ENCODE assay signal across 8 cellular contexts in genomic region chr1:155910621-155911121, GRCh38. TPM values are rescaled to one million over a fixed set of nuclear protein-coding genes. Genes with fewer than 3 reads are reported as not detected.
DNase-seq lines count a peak whose midpoint lies in the region; ATAC-seq, FAIRE-seq and TF ChIP-seq lines count a peak whose summit lies in the region.

No MANE protein-coding gene starts in this region.

- peak overlapping the region; percentile 76 for H3K27ac ChIP-seq in PC-3 (ENCODE audit: low read length)
- H3K27ac ChIP-seq in caudate nucleus (ENCODE audit: low read depth, low read length): peak overlapping the region; percentile 89
- H3K27ac ChIP-seq in keratinocyte (ENCODE audit: control insufficient read depth, insufficient read depth, low read length): peak overlapping the region; percentile 70
- H3K27ac ChIP-seq in small intestine (ENCODE audit: low read depth in 1 of 2, low read length in 1 of 2): peak overlapping the region; percentile 79 to 91

- H3K36me3 ChIP-seq in PC-3 (ENCODE audit: low read depth, low read length) (peaks cover 44% of the 10 kb centered on the region), keratinocyte (ENCODE audit: control insufficient read depth in 2 of 2, extremely low read depth in 1 of 2, insufficient read depth in 2 of 2, low read length in 2 of 2) (peaks cover 12 to 13% of the 10 kb centered on the region in 2 experiments), small intestine (ENCODE audit: control insufficient read depth in 2 of 2, insufficient read depth in 2 of 2, low read length in 2 of 2) (peaks cover 7 to 26% of the 10 kb centered on the region in 2 donors)

- H3K4me1 ChIP-seq in PC-3 (ENCODE audit: insufficient read depth, low read length): peaks cover 32% of the 10 kb centered on the region
- peaks cover 18% of the 10 kb centered on the region for H3K4me1 ChIP-seq in keratinocyte (ENCODE audit: control insufficient read depth, extremely low read depth, insufficient read depth, low read length)
- no peaks in the 10 kb centered on the region for H3K4me1 ChIP-seq in small intestine (ENCODE audit: control insufficient read depth in 2 of 2, insufficient read depth in 1 of 2, low read depth in 1 of 2, low read length in 1 of 2)

- ATAC-seq in HG02588 (IDR thresholded peaks at IDR 0.05; ENCODE audit: unreplicated experiment): peak; percentile 40
- ATAC-seq in PC-3: peak; percentile 57
- no peak for ATAC-seq in GM21576 (IDR thresholded peaks at IDR 0.05; ENCODE audit: unreplicated experiment)

- H3K4me2 ChIP-seq in PC-3 (ENCODE audit: low read length) (peak overlapping the region; percentile 93), keratinocyte (ENCODE audit: control insufficient read depth, extremely low read depth, insufficient read depth, low read depth, low read length) (peak overlapping the region; percentile 95)

- intact Hi-C loops in PC-3 (cut with micrococcal nuclease): loop anchor here (5.0 kb wide), 1 partner anchor 53 kb away; the partner anchor contains the start of genes GON4L and SYT11

- peak overlapping the region; percentile 68 for H3K9ac ChIP-seq in PC-3 (ENCODE audit: low read length)
- H3K9ac ChIP-seq in keratinocyte (ENCODE audit: control insufficient read depth, extremely low read depth, insufficient read depth, low read length): peak overlapping the region; percentile 74

- BruUV-seq in PC-3 (replicated peaks; lab: Mats Ljungman, UMichigan): TSS peak; percentile 54

- H3K79me2 ChIP-seq in PC-3 (ENCODE audit: low read length) (peaks cover 19% of the 10 kb centered on the region), keratinocyte (ENCODE audit: control insufficient read depth, insufficient read depth, low read length) (peaks cover 7% of the 10 kb centered on the region)

- peak; percentile 53 for FAIRE-seq in keratinocyte (lab: Jason Lieb, UNC)
- no peak for FAIRE-seq in small intestine (lab: Jason Lieb, UNC)

- dilution Hi-C loops in keratinocyte (cut with MboI; ENCODE audit: extremely low pct_ligation_motif_present, low sequenced_read_pairs): no loop called here

- POLR2A ChIA-PET in PC-3 (lab: Charles Lee; ENCODE audit: unreplicated experiment): no interaction called here

- H3K9me2 ChIP-seq in PC-3 (replicated peaks; ENCODE audit: low read length): no peaks in the 10 kb centered on the region

- TF ChIP-seq CTCF in PC-3 (conservative IDR thresholded peaks at IDR 0.05; ENCODE audit: low read depth, low read length) (no peak), keratinocyte (optimal IDR thresholded peaks at IDR 0.05 in 1 of 3, IDR thresholded peaks at IDR 0.05 in 1 of 3, conservative IDR thresholded peaks at IDR 0.05 in 1 of 3; ENCODE audit: extremely low read depth in 1 of 3, insufficient read depth in 2 of 3, low read length in 3 of 3) (peak in 1 of 3 experiments; percentile 14)

- no peaks in the 10 kb centered on the region for H3K9me3 ChIP-seq in PC-3 (ENCODE audit: low read length)
- H3K9me3 ChIP-seq in keratinocyte (ENCODE audit: control insufficient read depth, low read depth, low read length): no peaks in the 10 kb centered on the region
- no peaks in the 10 kb centered on the region for H3K9me3 ChIP-seq in small intestine (ENCODE audit: control insufficient read depth, low read depth)

- no peaks in the 10 kb centered on the region for H3K27me3 ChIP-seq in PC-3 (ENCODE audit: low read length)
- H3K27me3 ChIP-seq in keratinocyte (ENCODE audit: control insufficient read depth, extremely low read depth, insufficient read depth, low read length): no peaks in the 10 kb centered on the region
- H3K27me3 ChIP-seq in small intestine (ENCODE audit: control insufficient read depth in 2 of 2, insufficient read depth in 2 of 2, low read length in 2 of 2): no peaks in the 10 kb centered on the region

- H3K9me1 ChIP-seq in keratinocyte (ENCODE audit: control insufficient read depth, extremely low read depth, insufficient read depth, low read length): no peaks in the 10 kb centered on the region

- WGBS in small intestine, 3 donors: 2% methylated on average over 10 to 11 of the region's 11 CpGs

- H3K4me3 ChIP-seq in PC-3 (ENCODE audit: low read length): peak overlapping the region; percentile 83
- peak overlapping the region; percentile 69 to 86 (median 71) for H3K4me3 ChIP-seq in keratinocyte (ENCODE audit: control insufficient read depth in 2 of 3, extremely low read depth in 1 of 3, insufficient read depth in 2 of 3, low read depth in 1 of 3, low read length in 3 of 3)
- peak overlapping the region; percentile 68 to 72 for H3K4me3 ChIP-seq in small intestine (ENCODE audit: low read depth in 1 of 2, low read length in 2 of 2)

- H4K20me1 ChIP-seq in PC-3 (ENCODE audit: low read length) (no peaks in the 10 kb centered on the region), keratinocyte (ENCODE audit: control insufficient read depth, extremely low read depth, insufficient read depth, low read length) (no peaks in the 10 kb centered on the region)

- H3F3A ChIP-seq in PC-3 (ENCODE audit: low read length, unreplicated experiment): peaks cover 32% of the 10 kb centered on the region

- DNase-seq in ELR (ENCODE audit: low read depth) (peak; percentile 59), PC-3 (peak; percentile 41), caudate nucleus (lab: John Stamatoyannopoulos, UW) (peak in 23 of 61 donors; percentile 10 to 54 (median 33)), keratinocyte (ENCODE audit: low read depth, low spot score) (no peak), small intestine (peak; percentile 32), hepatic stellate cell (ENCODE audit: low spot score) (no peak)

- H2AFZ ChIP-seq in PC-3 (ENCODE audit: low read length) (peak overlapping the region; percentile 74), keratinocyte (ENCODE audit: control insufficient read depth, low read length) (peak overlapping the region; percentile 39)

- CTCF ChIA-PET in PC-3 (lab: Charles Lee): interaction anchor here (0.5 kb wide), 1 partner anchor 27 kb away, joined by 3 read pairs; no protein-coding TSS in a partner anchor

RNA-seq across cellular contexts. Expression of gene RIT1, which starts 0.5 kb away (rescaled TPM):
- total RNA-seq in PC-3 (2014; rRNA removed): 14.7 and 18.8 TPM in 2 replicates
- polyA plus RNA-seq in keratinocyte: 27.1 to 33.5 TPM (median 28.7 TPM) in 3 replicates
- 31.3 TPM for polyA plus RNA-seq in keratinocyte (2011; ENCODE audit: low read depth)
- polyA plus RNA-seq in keratinocyte (2011; cell fraction: cytosol; rRNA removed): 19.5 and 30.5 TPM in 2 replicates
- polyA plus RNA-seq in keratinocyte (2011; cell fraction: nucleus; rRNA removed): 27.9 and 37.2 TPM in 2 replicates
- polyA plus RNA-seq in keratinocyte (2012; ENCODE audit: low replicate concordance): 15.7 and 25.3 TPM in 2 replicates
- polyA minus RNA-seq in keratinocyte: 14.7 to 57.6 TPM (median 34.9 TPM) in 3 replicates
- 21.5 TPM for polyA minus RNA-seq in keratinocyte (2011; cell fraction: cytosol; rRNA and poly(A)+ RNA removed)
- 10.7 and 29.2 TPM in 2 replicates for polyA minus RNA-seq in keratinocyte (2011; cell fraction: nucleus; rRNA and poly(A)+ RNA removed)
- polyA plus RNA-seq in small intestine: 10 to 100 TPM in 1 of 3 donors, 1 to 10 TPM in 2; 9.7 to 13.4 (median 9.9) TPM

RNA-seq across cellular contexts. Expression of gene KHDC4, which starts 23.5 kb away (rescaled TPM):
- total RNA-seq in PC-3 (2014; rRNA removed): 63.4 and 64.4 TPM in 2 replicates
- polyA plus RNA-seq in keratinocyte (31.6 to 61.0 TPM (median 51.3 TPM) in 3 replicates), small intestine (10 to 100 TPM in 2 of 3 donors, 1 to 10 TPM in 1; 7.3 to 29.5 (median 15.0) TPM)
- 12.1 TPM for polyA plus RNA-seq in keratinocyte (2011; ENCODE audit: low read depth)
- 14.9 and 23.2 TPM in 2 replicates for polyA plus RNA-seq in keratinocyte (2011; cell fraction: cytosol; rRNA removed)
- polyA plus RNA-seq in keratinocyte (2011; cell fraction: nucleus; rRNA removed): 164 and 203 TPM in 2 replicates
- polyA plus RNA-seq in keratinocyte (2012; ENCODE audit: low replicate concordance): 13.7 and 43.9 TPM in 2 replicates
- polyA minus RNA-seq in keratinocyte: 23.6 to 71.5 TPM (median 61.3 TPM) in 3 replicates
- 16.3 TPM for polyA minus RNA-seq in keratinocyte (2011; cell fraction: cytosol; rRNA and poly(A)+ RNA removed)
- 45.5 and 75.0 TPM in 2 replicates for polyA minus RNA-seq in keratinocyte (2011; cell fraction: nucleus; rRNA and poly(A)+ RNA removed)

RNA-seq across cellular contexts. Expression of gene RXFP4, which starts 30.8 kb away (rescaled TPM):
- total RNA-seq in PC-3 (2014; rRNA removed): not detected in 2 replicates
- polyA plus RNA-seq in keratinocyte: not detected in 3 replicates
- polyA plus RNA-seq in keratinocyte (2011; ENCODE audit: low read depth): not detected
- polyA plus RNA-seq in keratinocyte (2011; cell fraction: cytosol; rRNA removed): not detected in 2 replicates
- polyA plus RNA-seq in keratinocyte (2011; cell fraction: nucleus; rRNA removed): not detected in 2 replicates
- 0.13 TPM in 1 of 2 replicates, not detected in the other for polyA plus RNA-seq in keratinocyte (2012; ENCODE audit: low replicate concordance)
- not detected in 3 replicates for polyA minus RNA-seq in keratinocyte
- not detected for polyA minus RNA-seq in keratinocyte (2011; cell fraction: cytosol; rRNA and poly(A)+ RNA removed)
- polyA minus RNA-seq in keratinocyte (2011; cell fraction: nucleus; rRNA and poly(A)+ RNA removed): not detected in 2 replicates
- 1 to 10 TPM in 1 of 3 donors, under 1 TPM in 1, not detected in 1; 0.82 to 1.3 TPM for polyA plus RNA-seq in small intestine

RNA-seq across cellular contexts. Expression of gene SYT11, which starts 51.3 kb away (rescaled TPM):
- 0.29 and 0.44 TPM in 2 replicates for total RNA-seq in PC-3 (2014; rRNA removed)
- polyA plus RNA-seq in keratinocyte (0.08 to 0.18 TPM (median 0.13 TPM) in 3 replicates), small intestine (10 to 100 TPM in 1 of 3 donors, under 1 TPM in 1, not detected in 1; 0.54 to 12.9 TPM)
- polyA plus RNA-seq in keratinocyte (2011; ENCODE audit: low read depth): not detected
- polyA plus RNA-seq in keratinocyte (2011; cell fraction: cytosol; rRNA removed): 0.03 and 0.07 TPM in 2 replicates
- 0.08 and 0.15 TPM in 2 replicates for polyA plus RNA-seq in keratinocyte (2011; cell fraction: nucleus; rRNA removed)
- 0.11 and 0.16 TPM in 2 replicates for polyA plus RNA-seq in keratinocyte (2012; ENCODE audit: low replicate concordance)
- 0.07 to 0.35 TPM (median 0.16 TPM) in 3 replicates for polyA minus RNA-seq in keratinocyte
- not detected for polyA minus RNA-seq in keratinocyte (2011; cell fraction: cytosol; rRNA and poly(A)+ RNA removed)
- polyA minus RNA-seq in keratinocyte (2011; cell fraction: nucleus; rRNA and poly(A)+ RNA removed): 0.11 and 0.31 TPM in 2 replicates

RNA-seq across cellular contexts. Expression of gene GON4L, which starts 53.7 kb away (rescaled TPM):
- total RNA-seq in PC-3 (2014; rRNA removed): 31.2 and 43.9 TPM in 2 replicates
- 16.7 to 18.8 TPM (median 18.1 TPM) in 3 replicates for polyA plus RNA-seq in keratinocyte
- polyA plus RNA-seq in keratinocyte (2011; ENCODE audit: low read depth): 23.2 TPM
- 9.8 and 15.1 TPM in 2 replicates for polyA plus RNA-seq in keratinocyte (2011; cell fraction: cytosol; rRNA removed)
- polyA plus RNA-seq in keratinocyte (2011; cell fraction: nucleus; rRNA removed): 65.7 and 69.2 TPM in 2 replicates
- 13.4 and 17.7 TPM in 2 replicates for polyA plus RNA-seq in keratinocyte (2012; ENCODE audit: low replicate concordance)
- polyA minus RNA-seq in keratinocyte: 30.2 to 39.4 TPM (median 35.2 TPM) in 3 replicates
- 10.6 TPM for polyA minus RNA-seq in keratinocyte (2011; cell fraction: cytosol; rRNA and poly(A)+ RNA removed)
- 30.2 and 51.5 TPM in 2 replicates for polyA minus RNA-seq in keratinocyte (2011; cell fraction: nucleus; rRNA and poly(A)+ RNA removed)
- 10 to 100 TPM; 15.3 to 25.7 (median 18.4) TPM for polyA plus RNA-seq in small intestine

Comparison
In these comparisons a context has a peak if more than half of its experiments do, and no peak if none do; other contexts are left out.
1. DNase-seq: peak in ELR (single experiment), PC-3 (single experiment) and small intestine (single experiment); none in keratinocyte (single experiment) and hepatic stellate cell (single experiment).
2. Peak in every context shown above with its lines, with median percentiles within 50 percentile points of each other: H3K27ac ChIP-seq and H3K4me3 ChIP-seq.